ENCODE assay signal across 20 cellular contexts in genomic region chr18:11901826-11902438, GRCh38. TPM values are rescaled to one million over a fixed set of nuclear protein-coding genes. Genes with fewer than 3 reads are reported as not detected.
DNase-seq lines count a peak whose midpoint lies in the region; ATAC-seq and TF ChIP-seq lines count a peak whose summit lies in the region.
"Had no signal": no experiment of that assay in that cellular context is flagged by ENCODE, and none has a peak within 500 bp of the region (broad histone marks: within the 10 kb centered on the region; RNA-seq: fewer than 3 reads in every experiment).

No MANE protein-coding gene starts in this region.

- DNase-seq in Caco-2 (no peak), T-helper 17 cell (no peak), erythroblast (lab: John Stamatoyannopoulos, UW) (peak; percentile 60 to 90), type B pancreatic cell (ENCODE audit: extremely low spot score, unreplicated experiment) (no peak), SJCRH30 (no peak)
- DNase-seq in stimulated activated CD4-positive, alpha-beta T cell treated with anti-CD3 and anti-CD28 coated beads, Interleukin-15, amount 100 ng/mL, for 24 hours = no peak
- DNase-seq in activated CD4-positive, CD25-positive, alpha-beta regulatory T cell treated with anti-CD3 and anti-CD28 coated beads, Interleukin-2, amount 50 U/mL, for 72 hours = no peak
- DNase-seq: CD4-positive, alpha-beta T cell; DMS153; GOT3; NCI-H1105; NCI-H2029 treated with DMSO at 0.1 percent for 48 hours; NCI-H2171; NCI-H345; NCI-H524; NCI-H774; NK-92 treated with Interleukin-12 subunit alpha and Interleukin-12 subunit beta, amount 100 ng/mL, for 24 hours; Peyer's patch had no signal

- no peaks in the 10 kb centered on the region for H3K27me3 ChIP-seq in Caco-2 (replicated peaks; ENCODE audit: control insufficient read depth, insufficient read depth, low read length)
- H3K27me3 ChIP-seq in SJCRH30 = no peaks in the 10 kb centered on the region
- H3K27me3 ChIP-seq: Peyer's patch had no signal

- no peak overlapping the region for H3K4me3 ChIP-seq in Caco-2 (ENCODE audit: low read depth, low read length)
- no peak overlapping the region for H3K4me3 ChIP-seq in SJCRH30
- H3K4me3 ChIP-seq: Peyer's patch had no signal

- H3K27ac ChIP-seq in SJCRH30 = no peak overlapping the region
- H3K27ac ChIP-seq: KMS-11, Peyer's patch had no signal

- TF ChIP-seq CTCF in Caco-2 (IDR thresholded peaks at IDR 0.05; ENCODE audit: insufficient read depth in 1 of 2, low read depth in 1 of 2, low read length in 1 of 2, severe bottlenecking in 1 of 2, unreplicated experiment in 1 of 2) (no peak), type B pancreatic cell (conservative IDR thresholded peaks at IDR 0.05) (no peak)

- no peak for ATAC-seq in T-helper 17 cell
- ATAC-seq: HCT116 had no signal

- H3K4me1 Mint-ChIP-seq in Caco-2 (ENCODE audit: low read depth, unreplicated experiment) = peaks cover 5% of the 10 kb centered on the region
- H3K4me1 Mint-ChIP-seq in T-helper 17 cell = peaks cover 7% of the 10 kb centered on the region
- H3K4me1 Mint-ChIP-seq in type B pancreatic cell (ENCODE audit: unreplicated experiment) = peaks cover 14% of the 10 kb centered on the region

- CTCF ChIA-PET in Caco-2 (lab: Charles Lee) = interaction anchor here (0.6 kb wide), 1 partner anchor 982 kb away, joined by 5 read pairs; no protein-coding TSS in a partner anchor

- no peak overlapping the region for H3K4me3 Mint-ChIP-seq in Caco-2 (ENCODE audit: unreplicated experiment)
- H3K4me3 Mint-ChIP-seq in T-helper 17 cell = peak overlapping the region; percentile 63
- H3K4me3 Mint-ChIP-seq in type B pancreatic cell = no peak overlapping the region
- H3K4me3 Mint-ChIP-seq: CD4-positive, alpha-beta T cell had no signal

- H3K9me3 ChIP-seq in Caco-2 (no peaks in the 10 kb centered on the region), T-helper 17 cell (ENCODE audit: control insufficient read depth, low read length, poor library complexity, severe bottlenecking) (no peaks in the 10 kb centered on the region), SJCRH30 (replicated peaks) (no peaks in the 10 kb centered on the region)
- H3K9me3 ChIP-seq: Peyer's patch had no signal

- H3K4me1 ChIP-seq in Caco-2 = peaks cover 30% of the 10 kb centered on the region
- H3K4me1 ChIP-seq in SJCRH30 = no peaks in the 10 kb centered on the region

- no peak for TF ChIP-seq POLR2A in erythroblast (IDR thresholded peaks at IDR 0.05; ENCODE audit: low read length)

- peaks cover 31% of the 10 kb centered on the region for H3K36me3 Mint-ChIP-seq in Caco-2 (ENCODE audit: insufficient read depth, unreplicated experiment)
- peaks cover 3% of the 10 kb centered on the region for H3K36me3 Mint-ChIP-seq in T-helper 17 cell (ENCODE audit: low read depth)
- peaks cover 11% of the 10 kb centered on the region for H3K36me3 Mint-ChIP-seq in type B pancreatic cell

- H3K27me3 Mint-ChIP-seq in Caco-2 (ENCODE audit: insufficient read depth, unreplicated experiment) (no peaks in the 10 kb centered on the region), T-helper 17 cell (no peaks in the 10 kb centered on the region), type B pancreatic cell (no peaks in the 10 kb centered on the region)
- H3K27me3 Mint-ChIP-seq: CD4-positive, alpha-beta T cell had no signal

- H3K9me3 Mint-ChIP-seq in Caco-2 (ENCODE audit: unreplicated experiment) = no peaks in the 10 kb centered on the region
- no peaks in the 10 kb centered on the region for H3K9me3 Mint-ChIP-seq in type B pancreatic cell
- H3K9me3 Mint-ChIP-seq: CD4-positive, alpha-beta T cell had no signal

- POLR2A ChIA-PET in Caco-2 (lab: Charles Lee) = interaction anchor here (0.6 kb wide), 1 partner anchor 79 kb away, joined by 3 read pairs; no protein-coding TSS in a partner anchor

- intact Hi-C loops in Caco-2 (cut with micrococcal nuclease; ENCODE audit: unreplicated experiment) = no loop called here

- no TSS peak for BruUV-seq in Caco-2 (replicated peaks; lab: Mats Ljungman, UMichigan)

- H3K27ac Mint-ChIP-seq in Caco-2 (ENCODE audit: unreplicated experiment) (peak overlapping the region; percentile 59), T-helper 17 cell (peak overlapping the region; percentile 61), type B pancreatic cell (peak overlapping the region; percentile 51)
- H3K27ac Mint-ChIP-seq: CD4-positive, alpha-beta T cell had no signal

- H3K36me3 ChIP-seq in Caco-2 (ENCODE audit: control insufficient read depth, insufficient read depth, low read length) (no peaks in the 10 kb centered on the region), SJCRH30 (no peaks in the 10 kb centered on the region)

RNA-seq across cellular contexts. Expression of gene MPPE1, which starts 6.2 kb away (rescaled TPM):
- total RNA-seq in Caco-2 (2022) (47.4 and 52.6 TPM in 2 replicates), T-helper 17 cell (10 to 100 TPM; 72.9 to 79.3 TPM), type B pancreatic cell (ENCODE audit: low replicate concordance) (35.3 and 35.8 TPM in 2 replicates)
- total RNA-seq in SJCRH30 (2014; rRNA removed; shearing (Covaris generic)) = 13.7 and 14.7 TPM in 2 replicates

RNA-seq across cellular contexts. Expression of gene CHMP1B, which starts 50.7 kb away (rescaled TPM):
- total RNA-seq in Caco-2 (2022) = 45.2 and 56.5 TPM in 2 replicates
- 10 to 100 TPM; 81.4 to 98.5 TPM for total RNA-seq in T-helper 17 cell
- total RNA-seq in type B pancreatic cell (ENCODE audit: low replicate concordance) = 41.4 and 71.3 TPM in 2 replicates
- total RNA-seq in SJCRH30 (2014; rRNA removed; shearing (Covaris generic)) = 18.1 and 19.5 TPM in 2 replicates

Comparison
In these comparisons a context has a peak if more than half of its experiments do, and no peak if none do; other contexts are left out.
1. DNase-seq: peak in erythroblast (2 of 2); none in Caco-2 (0 of 2), T-helper 17 cell (0 of 3), type B pancreatic cell (single experiment), stimulated activated CD4-positive, alpha-beta T cell treated with anti-CD3 and anti-CD28 coated beads, Interleukin-15, amount 100 ng/mL, for 24 hours (single experiment), SJCRH30 (0 of 2) and activated CD4-positive, CD25-positive, alpha-beta regulatory T cell treated with anti-CD3 and anti-CD28 coated beads, Interleukin-2, amount 50 U/mL, for 72 hours (single experiment).
2. Peak in every context shown above with its lines, with median percentiles within 50 percentile points of each other: H3K27ac Mint-ChIP-seq.